ENCODE assay signal across 7 cellular contexts in the genomic region with DNA sequence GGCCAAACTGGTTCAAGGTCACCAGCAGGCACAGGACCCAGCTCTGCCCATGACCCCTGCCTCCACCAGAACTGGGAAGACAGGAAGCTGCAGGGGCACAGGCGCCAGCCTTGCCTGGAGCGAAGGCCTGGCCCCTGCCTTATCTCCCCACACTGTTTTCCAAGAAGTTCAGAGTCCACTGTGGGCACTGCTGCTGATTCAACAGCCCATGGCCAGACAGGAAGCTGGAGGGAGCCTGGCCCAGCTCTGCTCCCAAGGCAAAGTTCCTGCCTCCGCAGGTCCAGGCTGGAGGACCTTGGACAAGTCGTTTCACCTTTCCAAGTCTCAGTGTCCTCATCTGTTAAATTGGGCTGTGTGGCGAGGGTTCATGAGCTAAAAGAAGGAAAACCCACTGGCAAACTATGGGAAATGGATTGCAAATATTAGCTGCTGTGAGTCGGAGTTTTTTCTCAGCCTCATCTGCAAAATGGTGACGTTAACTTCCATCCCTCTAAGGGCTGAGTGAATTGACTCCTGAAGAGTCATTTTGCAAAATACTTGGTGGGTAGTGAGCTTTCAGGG. TPM values are rescaled to one million over a fixed set of nuclear protein-coding genes. Genes with fewer than 3 reads are reported as not detected.
DNase-seq lines count a peak whose midpoint lies in the region; ATAC-seq and TF ChIP-seq lines count a peak whose summit lies in the region.

No MANE protein-coding gene starts in this region.

- intact Hi-C loops in testis (cut with DNase I; ENCODE audit: low total_unique reads): no loop called here

- H3K79me2 ChIP-seq in KMS-11 (ENCODE audit: insufficient read depth, low read depth): no peaks in the 10 kb centered on the region

- no peak overlapping the region for H3K9ac ChIP-seq in KMS-11

- H3K9me3 ChIP-seq in testis: no peaks in the 10 kb centered on the region

- H2AFZ ChIP-seq in KMS-11 (ENCODE audit: low read depth): no peak overlapping the region

- no peak for ATAC-seq in HG03175 (IDR thresholded peaks at IDR 0.05; ENCODE audit: unreplicated experiment)

- no peak overlapping the region for H3K4me3 ChIP-seq in KMS-11 (IDR thresholded peaks at IDR 0.05; ENCODE audit: insufficient read depth, low read depth, low read length)
- H3K4me3 ChIP-seq in astrocyte of the cerebellum (ENCODE audit: low read depth, low read length): peak overlapping the region; percentile 80
- peak overlapping the region; percentile 85 to 92 for H3K4me3 ChIP-seq in testis

- TF ChIP-seq POLR2A in testis (IDR thresholded peaks at IDR 0.05): no peak

- no peaks in the 10 kb centered on the region for H4K20me1 ChIP-seq in KMS-11 (ENCODE audit: insufficient read depth)

- DNase-seq in astrocyte of the cerebellum (ENCODE audit: low read depth) (no peak), left kidney (ENCODE audit: low read depth, low spot score) (peak; percentile 26), testis (peak; percentile 22), NCI-H1092 treated with DMSO at 0.1 percent for 48 hours (lab: John Stamatoyannopoulos, UW) (no peak), AG20443 (ENCODE audit: low spot score) (no peak)

- TF ChIP-seq CTCF in KMS-11 (conservative IDR thresholded peaks at IDR 0.05; ENCODE audit: low read depth, low read length): no peak
- TF ChIP-seq CTCF in astrocyte of the cerebellum (IDR thresholded peaks at IDR 0.05; ENCODE audit: low read depth, low read length, missing control alignments): no peak
- TF ChIP-seq CTCF in testis (IDR thresholded peaks at IDR 0.05): no peak

- no peaks in the 10 kb centered on the region for H3K27me3 ChIP-seq in KMS-11 (ENCODE audit: insufficient read depth, low read depth)
- H3K27me3 ChIP-seq in testis: no peaks in the 10 kb centered on the region

- in situ Hi-C loops in astrocyte of the cerebellum (cut with HindIII; ENCODE audit: low sequenced_read_pairs): no loop called here

- peaks cover 9% of the 10 kb centered on the region for H3K4me1 ChIP-seq in KMS-11 (ENCODE audit: low read depth, poor library complexity, severe bottlenecking)
- peaks cover 13% of the 10 kb centered on the region for H3K4me1 ChIP-seq in testis

- H3K36me3 ChIP-seq in KMS-11 (ENCODE audit: insufficient read depth) (no peaks in the 10 kb centered on the region), testis (ENCODE audit: low read depth, missing control alignments) (no peaks in the 10 kb centered on the region)

- H3K27ac ChIP-seq in KMS-11: no peak overlapping the region
- H3K27ac ChIP-seq in testis: no peak overlapping the region

- peak overlapping the region; percentile 63; the same call in 1 of the 2 replicates for H3K4me2 ChIP-seq in KMS-11

- 7 to 33% methylated on average over 2 to 7 of the region's 7 CpGs for WGBS in testis, 2 donors

RNA-seq across cellular contexts. Expression of gene PHETA1, which starts 1.2 kb away (rescaled TPM):
- total RNA-seq in testis: 10 to 100 TPM; 16.1 to 27.2 TPM
- 13.7 TPM for polyA plus RNA-seq in testis (ENCODE audit: insufficient read depth, low read depth, low replicate concordance)

RNA-seq across cellular contexts. Expression of gene SH2B3, which starts 38.0 kb away (rescaled TPM):
- total RNA-seq in testis: 10 to 100 TPM; 36.9 to 38.1 TPM
- polyA plus RNA-seq in testis (ENCODE audit: insufficient read depth, low read depth, low replicate concordance): 22.0 TPM

Comparison
In these comparisons a context has a peak if more than half of its experiments do, and no peak if none do; other contexts are left out.
1. DNase-seq: peak in left kidney (single experiment) and testis (single experiment); none in astrocyte of the cerebellum (single experiment), NCI-H1092 treated with DMSO at 0.1 percent for 48 hours (single experiment) and AG20443 (single experiment).